In genomic region chr16:15865742-15866141, GRCh38 we compare ENCODE assay signal across 17 cellular contexts. TPM values are rescaled to one million over a fixed set of nuclear protein-coding genes. Genes with fewer than 3 reads are reported as not detected.
"Had no signal": no experiment of that assay in that cellular context is flagged by ENCODE, and none has a peak within 500 bp of the region (broad histone marks: within the 10 kb centered on the region; RNA-seq: fewer than 3 reads in every experiment).

No MANE protein-coding gene starts in this region.

- DNase-seq: activated CD4-positive, alpha-beta T cell treated with anti-CD3 and anti-CD28 coated beads, Interleukin-2, amount 10 ng/mL, durations not matched to agents 24 days and 14 days; activated CD8-positive, alpha-beta T cell treated with anti-CD3 and anti-CD28 coated beads, Interleukin-2, amount 10 ng/mL, durations not matched to agents 7 days and 5 days; activated gamma-delta T cell treated with Interleukin-2 at 50 U/mL for 16 hours; activated naive CD8-positive, alpha-beta T cell treated with anti-CD3 and anti-CD28 coated beads for 36 hours; aorta; naive B cell; pancreas; stimulated activated CD4-positive, alpha-beta T cell treated with anti-CD3 and anti-CD28 coated beads, Interleukin-4, amount 100 ng/mL, for 24 hours; stimulated activated naive CD4-positive, alpha-beta T cell; T-helper 2 cell; tibial artery; uterus had no signal

- H3K27me3 Mint-ChIP-seq: activated naive CD8-positive, alpha-beta T cell treated with anti-CD3 and anti-CD28 coated beads for 36 hours had no signal

- H3K27me3 ChIP-seq: neural progenitor cell, pancreas, tibial artery, uterus had no signal

- H3K36me3 ChIP-seq: uterus had no signal

- H3K4me1 ChIP-seq: neural progenitor cell, pancreas, uterus had no signal

- H3K27ac ChIP-seq: neural progenitor cell, pancreas, tibial artery, uterus had no signal

- H3K9me3 ChIP-seq: pancreas, tibial artery, uterus had no signal

- H3K9ac ChIP-seq: neural progenitor cell had no signal

- H3K4me2 ChIP-seq: neural progenitor cell had no signal

- H2AFZ ChIP-seq: neural progenitor cell had no signal

- H3K4me3 ChIP-seq: lung, neural progenitor cell, pancreas, skin epidermis, tibial artery, uterus had no signal

- H3K4me3 Mint-ChIP-seq: activated CD4-positive, alpha-beta T cell treated with anti-CD3 and anti-CD28 coated beads, Interleukin-2, amount 10 ng/mL, durations not matched to agents 24 days and 14 days; activated CD8-positive, alpha-beta T cell treated with anti-CD3 and anti-CD28 coated beads, Interleukin-2, amount 10 ng/mL, durations not matched to agents 7 days and 5 days; activated naive CD8-positive, alpha-beta T cell treated with anti-CD3 and anti-CD28 coated beads for 36 hours; naive B cell; neural progenitor cell; WTC11 had no signal

- H3K9me3 Mint-ChIP-seq: activated CD4-positive, alpha-beta T cell treated with anti-CD3 and anti-CD28 coated beads, Interleukin-2, amount 10 ng/mL, durations not matched to agents 24 days and 14 days; activated naive CD8-positive, alpha-beta T cell treated with anti-CD3 and anti-CD28 coated beads for 36 hours; naive B cell; neural progenitor cell; WTC11 had no signal

- ATAC-seq: activated CD8-positive, alpha-beta T cell treated with anti-CD3 and anti-CD28 coated beads, Interleukin-2, amount 10 ng/mL, durations not matched to agents 7 days and 5 days; esophagus mucosa; pancreas; WTC11 had no signal

- H3K4me1 Mint-ChIP-seq: activated CD4-positive, alpha-beta T cell treated with anti-CD3 and anti-CD28 coated beads, Interleukin-2, amount 10 ng/mL, durations not matched to agents 24 days and 14 days; activated naive CD8-positive, alpha-beta T cell treated with anti-CD3 and anti-CD28 coated beads for 36 hours; naive B cell; neural progenitor cell; WTC11 had no signal

- H3K27ac Mint-ChIP-seq: activated CD4-positive, alpha-beta T cell treated with anti-CD3 and anti-CD28 coated beads, Interleukin-2, amount 10 ng/mL, durations not matched to agents 24 days and 14 days; activated CD8-positive, alpha-beta T cell treated with anti-CD3 and anti-CD28 coated beads, Interleukin-2, amount 10 ng/mL, durations not matched to agents 7 days and 5 days; activated naive CD8-positive, alpha-beta T cell treated with anti-CD3 and anti-CD28 coated beads for 36 hours; neural progenitor cell; WTC11 had no signal

RNA-seq across cellular contexts. Expression of gene MYH11, which starts 8.9 kb away (rescaled TPM):
- total RNA-seq: activated CD4-positive, alpha-beta T cell treated with anti-CD3 and anti-CD28 coated beads, Interleukin-2, amount 10 ng/mL, durations not matched to agents 24 days and 14 days; activated CD8-positive, alpha-beta T cell treated with anti-CD3 and anti-CD28 coated beads, Interleukin-2, amount 10 ng/mL, durations not matched to agents 7 days and 5 days; activated naive CD8-positive, alpha-beta T cell treated with anti-CD3 and anti-CD28 coated beads for 36 hours had no signal
